15 cellular contexts compared by ENCODE assay signal in genomic region chr1:32990887-32991286, GRCh38. TPM values are rescaled to one million over a fixed set of nuclear protein-coding genes. Genes with fewer than 3 reads are reported as not detected.
DNase-seq lines count a peak whose midpoint lies in the region; ATAC-seq and TF ChIP-seq lines count a peak whose summit lies in the region.
"Had no signal": no experiment of that assay in that cellular context is flagged by ENCODE, and none has a peak within 500 bp of the region (broad histone marks: within the 10 kb centered on the region; RNA-seq: fewer than 3 reads in every experiment).

No MANE protein-coding gene starts in this region.

- H3K18ac ChIP-seq in IMR-90 (ENCODE audit: low read depth, low read length) = 0 out of 2 replicates have a peak overlapping the region, but pooled peaks have one; percentile 1

- no peak overlapping the region for H3K56ac ChIP-seq in IMR-90 (ENCODE audit: extremely low read depth, insufficient read depth, low read length)

- no peaks in the 10 kb centered on the region for H4K20me1 ChIP-seq in BLaER1 treated with 17β-estradiol and CSF1 and Interleukin-3, amounts not matched to agents 10 nM and 100 nM
- H4K20me1 ChIP-seq in IMR-90 (ENCODE audit: insufficient read depth, low read length) (peaks cover 4% of the 10 kb centered on the region), osteoblast (ENCODE audit: insufficient read depth, low read length) (no peaks in the 10 kb centered on the region)

- ATAC-seq in IMR-90 (ENCODE audit: low read depth) = no peak
- ATAC-seq in Right ventricle myocardium superior (ENCODE audit: poor library complexity) = no peak
- ATAC-seq: gastroesophageal sphincter had no signal

- H3K9me3 ChIP-seq in BLaER1 treated with 17β-estradiol and CSF1 and Interleukin-3, amounts not matched to agents 10 nM and 100 nM (replicated peaks in 1 of 11) = peaks cover 0 to 5% (median 0%) of the 10 kb centered on the region in 11 experiments; a peak in 2 of 22 replicates
- no peaks in the 10 kb centered on the region for H3K9me3 ChIP-seq in IMR-90 (ENCODE audit: control insufficient read depth, insufficient read depth, low read length)
- no peaks in the 10 kb centered on the region for H3K9me3 ChIP-seq in osteoblast (ENCODE audit: low read depth, low read length)
- H3K9me3 ChIP-seq: BE2C, gastroesophageal sphincter had no signal

- peak overlapping the region; percentile 88 to 100 (median 99) for H3K27ac ChIP-seq in BLaER1 treated with 17β-estradiol and CSF1 and Interleukin-3, amounts not matched to agents 10 nM and 100 nM
- H3K27ac ChIP-seq in IMR-90 (ENCODE audit: insufficient read depth, low read length) = no peak overlapping the region
- peak overlapping the region; percentile 24 for H3K27ac ChIP-seq in brain microvascular endothelial cell
- peak overlapping the region; percentile 24 for H3K27ac ChIP-seq in osteoblast (ENCODE audit: low read depth, low read length)

- H4K8ac ChIP-seq in IMR-90 (ENCODE audit: low read depth in 2 of 2, low read length in 2 of 2) = 0 out of 4 replicates have a peak overlapping the region, but pooled peaks of 1 of the 2 experiments have one; percentile 47

- no CpG with 5 or more reads among the region's 5 CpGs for WGBS in IMR-90 (ENCODE audit: extremely low coverage in 2 of 2, insufficient read length in 1 of 2), 2 experiments

- dilution Hi-C loops in IMR-90 (cut with HindIII; ENCODE audit: low sequenced_read_pairs, unreplicated experiment) = no loop called here

- H2BK5ac ChIP-seq in IMR-90 (ENCODE audit: low read depth, low read length, poor library complexity, severe bottlenecking) = no peak overlapping the region

- no peak overlapping the region for H3K23ac ChIP-seq in IMR-90 (ENCODE audit: low read depth, low read length)

- intact Hi-C loops in IMR-90 (cut with micrococcal nuclease) = no loop called here
- intact Hi-C loops in Right ventricle myocardium superior (cut with DNase I) = no loop called here

- peaks cover 76 to 98% (median 95%) of the 10 kb centered on the region in 10 experiments for H3K4me1 ChIP-seq in BLaER1 treated with 17β-estradiol and CSF1 and Interleukin-3, amounts not matched to agents 10 nM and 100 nM
- H3K4me1 ChIP-seq in IMR-90 (ENCODE audit: control insufficient read depth, insufficient read depth, low read length) (peaks cover 22% of the 10 kb centered on the region), osteoblast (ENCODE audit: insufficient read depth, low read length) (peaks cover 34% of the 10 kb centered on the region)
- H3K4me1 ChIP-seq: BE2C had no signal

- H2AFZ ChIP-seq in IMR-90 (replicated peaks; ENCODE audit: low read length, poor library complexity) (no peak overlapping the region), osteoblast (ENCODE audit: low read length) (no peak overlapping the region)

- H4K5ac ChIP-seq in IMR-90 (ENCODE audit: low read depth, low read length) = peak overlapping the region; percentile 50; the same call in 1 of the 2 replicates

- POLR2A ChIA-PET in IMR-90 (lab: Charles Lee; ENCODE audit: unreplicated experiment) = no interaction called here

- peak overlapping the region; percentile 57 for H2AK5ac ChIP-seq in IMR-90 (ENCODE audit: low read depth, low read length)

- in situ Hi-C loops in IMR-90 (cut with MboI; ENCODE audit: low sequenced_read_pairs) (no loop called here), brain microvascular endothelial cell (cut with HindIII; ENCODE audit: low pct_ligation_motif_present, low sequenced_read_pairs) (no loop called here)

- peak overlapping the region; percentile 65; the same call in 1 of the 3 replicates for H2BK15ac ChIP-seq in IMR-90 (ENCODE audit: low read depth, low read length)

- H3K9ac ChIP-seq in BLaER1 treated with 17β-estradiol and CSF1 and Interleukin-3, amounts not matched to agents 10 nM and 100 nM = peak overlapping the region; percentile 78 to 96 (median 86); a peak in 21 of 22 replicates
- H3K9ac ChIP-seq in IMR-90 (ENCODE audit: low read depth, low read length) = no peak overlapping the region

- TF ChIP-seq RAD21 in IMR-90 (IDR thresholded peaks at IDR 0.05; ENCODE audit: low read length) = no peak

- no peaks in the 10 kb centered on the region for H3K27me3 ChIP-seq in BLaER1 treated with 17β-estradiol and CSF1 and Interleukin-3, amounts not matched to agents 10 nM and 100 nM
- H3K27me3 ChIP-seq in IMR-90 (ENCODE audit: control insufficient read depth, insufficient read depth, low read length) (no peaks in the 10 kb centered on the region), brain microvascular endothelial cell (replicated peaks) (no peaks in the 10 kb centered on the region), osteoblast (ENCODE audit: insufficient read depth, low read length) (no peaks in the 10 kb centered on the region)
- H3K27me3 ChIP-seq: BE2C, gastroesophageal sphincter had no signal

- peak overlapping the region; percentile 61 for H3K4ac ChIP-seq in IMR-90 (ENCODE audit: low read depth, low read length)

- no peaks in the 10 kb centered on the region for H3K79me2 ChIP-seq in osteoblast (ENCODE audit: insufficient read depth, low read length)

- no peak for TF ChIP-seq CTCF in IMR-90 (conservative IDR thresholded peaks at IDR 0.05; ENCODE audit: low read depth, low read length)
- TF ChIP-seq CTCF in brain microvascular endothelial cell (IDR thresholded peaks at IDR 0.05; ENCODE audit: low read depth, low read length, missing control alignments) = no peak
- TF ChIP-seq CTCF in osteoblast (IDR thresholded peaks at IDR 0.05; ENCODE audit: extremely low read depth, low read depth, low read length) = no peak

- H2AK9ac ChIP-seq in IMR-90 (replicated peaks; ENCODE audit: low read depth, low read length, poor library complexity) = peak overlapping the region; percentile 50

- CTCF ChIA-PET in IMR-90 (lab: Yijun Ruan, JAX) = no interaction called here

- H3K4me3 ChIP-seq in BLaER1 treated with 17β-estradiol and CSF1 and Interleukin-3, amounts not matched to agents 10 nM and 100 nM = peak overlapping the region in 6 of 10 experiments; percentile 2 to 66 (median 54); a peak in 8 of 20 replicates
- no peak overlapping the region for H3K4me3 ChIP-seq in IMR-90 (ENCODE audit: insufficient read depth, low read depth, low read length)
- H3K4me3 ChIP-seq in brain microvascular endothelial cell (ENCODE audit: low read depth, low read length) = no peak overlapping the region
- H3K4me3 ChIP-seq in osteoblast (ENCODE audit: insufficient read depth, low read length) = no peak overlapping the region
- H3K4me3 ChIP-seq: gastroesophageal sphincter had no signal

- BruUV-seq in IMR-90 (replicated peaks; lab: Mats Ljungman, UMichigan) = no TSS peak

- H3K14ac ChIP-seq in IMR-90 (replicated peaks; ENCODE audit: low read depth, low read length) = 0 out of 2 replicates have a peak overlapping the region, but pooled peaks have one; percentile 2

- H2BK20ac ChIP-seq in IMR-90 (ENCODE audit: low read depth, low read length) = peak overlapping the region; percentile 1; the same call in 1 of the 2 replicates

- peak overlapping the region; percentile 54 for H2BK120ac ChIP-seq in IMR-90 (ENCODE audit: low read depth, low read length)

- H3K4me2 ChIP-seq in BLaER1 treated with 17β-estradiol and CSF1 and Interleukin-3, amounts not matched to agents 10 nM and 100 nM = peak overlapping the region; percentile 89 to 99 (median 97)
- H3K4me2 ChIP-seq in IMR-90 (ENCODE audit: low read depth, low read length) (no peak overlapping the region), osteoblast (ENCODE audit: insufficient read depth, low read length) (no peak overlapping the region)

- no peak for TF ChIP-seq POLR2A in IMR-90 (IDR thresholded peaks at IDR 0.05; ENCODE audit: low read depth, low read length)

- DNase-seq in IMR-90 (no peak), brain microvascular endothelial cell (no peak), osteoblast (ENCODE audit: insufficient read length, low spot score, missing footprints) (no peak), NCI-H226 (no peak), Right ventricle myocardium superior (no peak)
- DNase-seq in stimulated activated CD4-positive, alpha-beta T cell treated with anti-CD3 and anti-CD28 coated beads, Interleukin-2, amount 100 ng/mL, for 48 hours = no peak
- DNase-seq: activated CD4-positive, alpha-beta T cell treated with anti-CD3 and anti-CD28 coated beads, Interleukin-2, amount 10 ng/mL, durations not matched to agents 7 days and 5 days; amniotic stem cell; BE2C; H9; NCI-H187; SIG-M5; stimulated activated CD4-positive, alpha-beta T cell treated with anti-CD3 and anti-CD28 coated beads, Interleukin-15, amount 100 ng/mL, for 24 hours had no signal

- H3K79me1 ChIP-seq in IMR-90 (ENCODE audit: low read depth in 1 of 2, low read length in 2 of 2) = no peaks in the 10 kb centered on the region

- H3K9me1 ChIP-seq in IMR-90 (ENCODE audit: insufficient read depth, low read length) = peaks cover 26% of the 10 kb centered on the region

- peak overlapping the region; percentile 36; the same call in 1 of the 2 replicates for H4K91ac ChIP-seq in IMR-90 (ENCODE audit: insufficient read depth, low read depth, low read length)

- 0 out of 22 replicates have a peak, but pooled peaks cover 0 to 6% (median 0%) of the 10 kb centered on the region in 11 experiments for H3K36me3 ChIP-seq in BLaER1 treated with 17β-estradiol and CSF1 and Interleukin-3, amounts not matched to agents 10 nM and 100 nM
- H3K36me3 ChIP-seq in IMR-90 (ENCODE audit: control insufficient read depth, insufficient read depth, low read length) (no peaks in the 10 kb centered on the region), brain microvascular endothelial cell (replicated peaks) (no peaks in the 10 kb centered on the region), osteoblast (ENCODE audit: insufficient read depth, low read length) (no peaks in the 10 kb centered on the region)
- H3K36me3 ChIP-seq: BE2C, gastroesophageal sphincter had no signal

TF ChIP-seq in IMR-90, 13 proteins besides CTCF, POLR2A, EP300 and RAD21 (continues in another document):
- no peak for TF ChIP-seq RCOR1 (IDR thresholded peaks at IDR 0.05; ENCODE audit: insufficient replicate concordance, low read length)
- TF ChIP-seq NFE2L2 (IDR thresholded peaks at IDR 0.05; ENCODE audit: low read depth, low read length) = no peak
- no peak for TF ChIP-seq CHD1 (IDR thresholded peaks at IDR 0.05; ENCODE audit: low read depth, low read length)
- no peak for TF ChIP-seq FOS (IDR thresholded peaks at IDR 0.05; ENCODE audit: low read depth, low read length)
- no peak for TF ChIP-seq CEBPB (IDR thresholded peaks at IDR 0.05; ENCODE audit: low read depth, low read length)
- TF ChIP-seq MXI1 (IDR thresholded peaks at IDR 0.05; ENCODE audit: borderline replicate concordance, low read depth, low read length) = no peak

RNA-seq across cellular contexts. Expression of gene RNF19B, which starts 26.3 kb away (rescaled TPM):
- total RNA-seq in IMR-90 (2012; rRNA removed) = 9.2 and 10.0 TPM in 2 replicates
- 11.4 and 11.6 TPM in 2 replicates for polyA plus RNA-seq in IMR-90 (2012; rRNA removed)
- polyA plus RNA-seq in IMR-90 (2012; cell fraction: cytosol; rRNA removed) = 9.2 and 10.4 TPM in 2 replicates
- 6.9 and 12.0 TPM in 2 replicates for polyA plus RNA-seq in IMR-90 (2012; cell fraction: nucleus; rRNA removed; ENCODE audit: low replicate concordance)
- total RNA-seq in osteoblast = 14.5 and 19.7 TPM in 2 replicates
- total RNA-seq in Right ventricle myocardium superior = 14.3 TPM

RNA-seq across cellular contexts. Expression of gene AK2, which starts 45.8 kb away (rescaled TPM):
- total RNA-seq in IMR-90 (2012; rRNA removed) = 118 and 168 TPM in 2 replicates
- polyA plus RNA-seq in IMR-90 (2012; rRNA removed) = 152 and 203 TPM in 2 replicates
- 77.4 and 134 TPM in 2 replicates for polyA plus RNA-seq in IMR-90 (2012; cell fraction: cytosol; rRNA removed)
- 53.9 and 195 TPM in 2 replicates for polyA plus RNA-seq in IMR-90 (2012; cell fraction: nucleus; rRNA removed; ENCODE audit: low replicate concordance)
- 89.3 and 139 TPM in 2 replicates for total RNA-seq in osteoblast
- total RNA-seq in Right ventricle myocardium superior = 124 TPM

Comparison
In these comparisons a context has a peak if more than half of its experiments do, and no peak if none do; other contexts are left out.
1. H3K4me2 ChIP-seq: peak in BLaER1 treated with 17β-estradiol and CSF1 and Interleukin-3, amounts not matched to agents 10 nM and 100 nM (11 of 11); none in IMR-90 (single experiment) and osteoblast (single experiment).
2. H3K4me3 ChIP-seq: peak in BLaER1 treated with 17β-estradiol and CSF1 and Interleukin-3, amounts not matched to agents 10 nM and 100 nM (6 of 10); none in IMR-90 (single experiment), brain microvascular endothelial cell (single experiment) and osteoblast (single experiment).